Comparison of ENCODE assay signal across 16 cellular contexts in genomic region chr22:18062421-18062820, GRCh38. TPM values are rescaled to one million over a fixed set of nuclear protein-coding genes. Genes with fewer than 3 reads are reported as not detected.
DNase-seq lines count a peak whose midpoint lies in the region; ATAC-seq, FAIRE-seq and TF ChIP-seq lines count a peak whose summit lies in the region.
"Had no signal": no experiment of that assay in that cellular context is flagged by ENCODE, and none has a peak within 500 bp of the region (broad histone marks: within the 10 kb centered on the region; RNA-seq: fewer than 3 reads in every experiment).

No MANE protein-coding gene starts in this region.

- TF ChIP-seq POLR2A in spleen (IDR thresholded peaks at IDR 0.05), result no peak

- no peaks in the 10 kb centered on the region for H4K20me1 ChIP-seq in keratinocyte (ENCODE audit: control insufficient read depth, extremely low read depth, insufficient read depth, low read length)

- H2AFZ ChIP-seq in keratinocyte (ENCODE audit: control insufficient read depth, low read length), result no peak overlapping the region

- H3K9me3 Mint-ChIP-seq in activated B cell treated with CpG ODN at 0.5 μM for 24 hours, result no peaks in the 10 kb centered on the region
- H3K9me3 Mint-ChIP-seq: CD8-positive, alpha-beta memory T cell had no signal

- intact Hi-C loops in activated B cell treated with CpG ODN at 0.5 μM for 24 hours (cut with micrococcal nuclease) (no loop called here), spleen (cut with DNase I; ENCODE audit: low total_unique reads) (loop anchor here (10.0 kb wide), 1 partner anchor 58 kb away; no protein-coding TSS in a partner anchor)

- peak overlapping the region; percentile 5 for H3K27ac Mint-ChIP-seq in activated B cell treated with CpG ODN at 0.5 μM for 24 hours
- H3K27ac Mint-ChIP-seq: CD8-positive, alpha-beta memory T cell had no signal

- peak overlapping the region; percentile 54 for H3K4me2 ChIP-seq in keratinocyte (ENCODE audit: control insufficient read depth, extremely low read depth, insufficient read depth, low read depth, low read length)

- peaks cover 61% of the 10 kb centered on the region for H3K4me1 Mint-ChIP-seq in activated B cell treated with CpG ODN at 0.5 μM for 24 hours
- H3K4me1 Mint-ChIP-seq: CD8-positive, alpha-beta memory T cell had no signal

- in situ Hi-C loops in GM13976 (cut with MboI; ENCODE audit: low sequenced_read_pairs, unreplicated experiment), result no loop called here

- FAIRE-seq in keratinocyte (lab: Jason Lieb, UNC), result peak; percentile 26
- FAIRE-seq: H1 had no signal

- H3K27ac ChIP-seq in keratinocyte (ENCODE audit: control insufficient read depth, insufficient read depth, low read length), result peak overlapping the region; percentile 72
- H3K27ac ChIP-seq in spleen, result peak overlapping the region in 5 of 8 donors; percentile 27 to 69 (median 37)

- H3K79me2 ChIP-seq in keratinocyte (ENCODE audit: control insufficient read depth, insufficient read depth, low read length), result no peaks in the 10 kb centered on the region

- no peak overlapping the region for H3K4me3 Mint-ChIP-seq in activated B cell treated with CpG ODN at 0.5 μM for 24 hours
- H3K4me3 Mint-ChIP-seq: CD8-positive, alpha-beta memory T cell had no signal

- H3K9me3 ChIP-seq in keratinocyte (ENCODE audit: control insufficient read depth, low read depth, low read length) (no peaks in the 10 kb centered on the region), spleen (no peaks in the 10 kb centered on the region)
- H3K9me3 ChIP-seq: MG63 had no signal

- no peak overlapping the region for H3K4me3 ChIP-seq in keratinocyte (ENCODE audit: control insufficient read depth in 2 of 3, extremely low read depth in 1 of 3, insufficient read depth in 2 of 3, low read depth in 1 of 3, low read length in 3 of 3)
- no peak overlapping the region for H3K4me3 ChIP-seq in spleen
- H3K4me3 ChIP-seq: MG63 had no signal

- H3K4me1 ChIP-seq in keratinocyte (ENCODE audit: control insufficient read depth, extremely low read depth, insufficient read depth, low read length) (peaks cover 49% of the 10 kb centered on the region), spleen (peaks cover 20 to 82% (median 49%) of the 10 kb centered on the region in 6 donors)

- H3K36me3 ChIP-seq in keratinocyte (ENCODE audit: control insufficient read depth in 2 of 2, extremely low read depth in 1 of 2, insufficient read depth in 2 of 2, low read length in 2 of 2), result no peaks in the 10 kb centered on the region
- no peaks in the 10 kb centered on the region for H3K36me3 ChIP-seq in spleen
- H3K36me3 ChIP-seq: MG63 had no signal

- no peak overlapping the region for H3K9ac ChIP-seq in keratinocyte (ENCODE audit: control insufficient read depth, extremely low read depth, insufficient read depth, low read length)

- CTCF ChIA-PET in activated B cell treated with CpG ODN at 0.5 μM for 24 hours (lab: Charles Lee), result interaction anchor here (0.5 to 1.5 kb wide), 3 partner anchors 13 to 901 kb away, joined by 3 to 12 read pairs (median 3); no protein-coding TSS in a partner anchor

- no peak for ATAC-seq in activated B cell treated with CpG ODN at 0.5 μM for 24 hours (ENCODE audit: low read depth)
- ATAC-seq in HG02870 (IDR thresholded peaks at IDR 0.05; ENCODE audit: unreplicated experiment), result no peak

- H3K9me1 ChIP-seq in keratinocyte (ENCODE audit: control insufficient read depth, extremely low read depth, insufficient read depth, low read length), result no peaks in the 10 kb centered on the region

- no peaks in the 10 kb centered on the region for H3K36me3 Mint-ChIP-seq in activated B cell treated with CpG ODN at 0.5 μM for 24 hours (ENCODE audit: low read depth)
- H3K36me3 Mint-ChIP-seq: CD8-positive, alpha-beta memory T cell had no signal

- dilution Hi-C loops in keratinocyte (cut with MboI; ENCODE audit: extremely low pct_ligation_motif_present, low sequenced_read_pairs), result no loop called here

- POLR2A ChIA-PET in activated B cell treated with CpG ODN at 0.5 μM for 24 hours (lab: Charles Lee), result interaction anchor here (1.2 to 1.5 kb wide), 4 partner anchors 9 to 62 kb away, joined by 3 to 7 read pairs (median 6); partner anchors contain the start of gene PEX26

- peak; percentile 56 for DNase-seq in ELR (ENCODE audit: low read depth)
- no peak for DNase-seq in activated B cell treated with CpG ODN at 0.5 μM for 24 hours
- no peak for DNase-seq in keratinocyte (ENCODE audit: low read depth, low spot score)
- peak; percentile 39 for DNase-seq in spleen
- no peak for DNase-seq in GM13976 (ENCODE audit: low spot score)
- DNase-seq in activated gamma-delta T cell (lab: John Stamatoyannopoulos, UW), result no peak
- DNase-seq in DMS153 (lab: John Stamatoyannopoulos, UW), result no peak
- DNase-seq: CD8-positive, alpha-beta memory T cell; KG1; MG63; NCI-H1092 treated with DMSO at 0.1 percent for 48 hours; NCI-H1694 treated with DMSO at 0.1 percent for 48 hours; NCI-H69; Right ventricle myocardium superior had no signal

- no peaks in the 10 kb centered on the region for H3K27me3 Mint-ChIP-seq in activated B cell treated with CpG ODN at 0.5 μM for 24 hours

- H3K27me3 ChIP-seq in keratinocyte (ENCODE audit: control insufficient read depth, extremely low read depth, insufficient read depth, low read length), result no peaks in the 10 kb centered on the region
- peaks cover 0 to 8% (median 0%) of the 10 kb centered on the region in 7 donors for H3K27me3 ChIP-seq in spleen (replicated peaks in 1 of 7)
- H3K27me3 ChIP-seq: MG63 had no signal

- TF ChIP-seq CTCF in activated B cell treated with CpG ODN at 0.5 μM for 24 hours (IDR thresholded peaks at IDR 0.05) (no peak), keratinocyte (optimal IDR thresholded peaks at IDR 0.05 in 1 of 3, IDR thresholded peaks at IDR 0.05 in 1 of 3, conservative IDR thresholded peaks at IDR 0.05 in 1 of 3; ENCODE audit: extremely low read depth in 1 of 3, insufficient read depth in 2 of 3, low read length in 3 of 3) (no peak), spleen (IDR thresholded peaks at IDR 0.05 in 8 of 11, conservative IDR thresholded peaks at IDR 0.05 in 3 of 11) (no peak), GM13976 (IDR thresholded peaks at IDR 0.05; ENCODE audit: borderline replicate concordance, control extremely low read depth, extremely low read depth, insufficient read depth, missing control alignments) (no peak)

- 76 to 87% (median 81%) methylated on average over 3 of the region's 3 CpGs for WGBS in spleen, 5 donors

RNA-seq across cellular contexts. Expression of gene PEX26, which starts 15.4 kb away (rescaled TPM):
- total RNA-seq in activated B cell treated with CpG ODN at 0.5 μM for 24 hours (31.5 and 35.2 TPM in 2 replicates), spleen (10 to 100 TPM; 29.2 to 41.0 (median 37.4) TPM)
- polyA plus RNA-seq in keratinocyte (20.8 to 25.7 TPM (median 23.0 TPM) in 3 replicates), spleen (10 to 100 TPM in 1 of 3 donors, 1 to 10 TPM in 2; 5.1 to 22.7 (median 7.1) TPM)
- polyA plus RNA-seq in keratinocyte (2011; ENCODE audit: low read depth), result 1.5 TPM
- 23.0 and 25.0 TPM in 2 replicates for polyA plus RNA-seq in keratinocyte (2011; cell fraction: cytosol; rRNA removed)
- polyA plus RNA-seq in keratinocyte (2011; cell fraction: nucleus; rRNA removed), result 27.1 and 31.4 TPM in 2 replicates
- polyA plus RNA-seq in keratinocyte (2012; ENCODE audit: low replicate concordance), result 9.4 and 31.3 TPM in 2 replicates
- polyA minus RNA-seq in keratinocyte, result 36.8 to 71.0 TPM (median 38.8 TPM) in 3 replicates
- polyA minus RNA-seq in keratinocyte (2011; cell fraction: cytosol; rRNA and poly(A)+ RNA removed), result 22.3 TPM
- 13.1 and 20.6 TPM in 2 replicates for polyA minus RNA-seq in keratinocyte (2011; cell fraction: nucleus; rRNA and poly(A)+ RNA removed)

RNA-seq across cellular contexts. Expression of gene MICAL3, which starts 38.1 kb away (rescaled TPM):
- total RNA-seq in activated B cell treated with CpG ODN at 0.5 μM for 24 hours (232 and 257 TPM in 2 replicates), spleen (100 to 1,000 TPM in 2 of 7 donors, 10 to 100 TPM in 5; 54.3 to 133 (median 92.1) TPM)
- polyA plus RNA-seq in keratinocyte (22.5 to 50.2 TPM (median 27.9 TPM) in 3 replicates), spleen (10 to 100 TPM in 1 of 3 donors, 1 to 10 TPM in 2; 2.6 to 14.9 (median 3.1) TPM)
- 17.8 TPM for polyA plus RNA-seq in keratinocyte (2011; ENCODE audit: low read depth)
- 21.5 and 22.1 TPM in 2 replicates for polyA plus RNA-seq in keratinocyte (2011; cell fraction: cytosol; rRNA removed)
- 128 and 137 TPM in 2 replicates for polyA plus RNA-seq in keratinocyte (2011; cell fraction: nucleus; rRNA removed)
- polyA plus RNA-seq in keratinocyte (2012; ENCODE audit: low replicate concordance), result 12.1 and 50.2 TPM in 2 replicates
- 35.6 to 129 TPM (median 77.2 TPM) in 3 replicates for polyA minus RNA-seq in keratinocyte
- 19.6 TPM for polyA minus RNA-seq in keratinocyte (2011; cell fraction: cytosol; rRNA and poly(A)+ RNA removed)
- 57.6 and 129 TPM in 2 replicates for polyA minus RNA-seq in keratinocyte (2011; cell fraction: nucleus; rRNA and poly(A)+ RNA removed)

RNA-seq across cellular contexts. Expression of gene TUBA8, which starts 48.2 kb away (rescaled TPM):
- total RNA-seq in activated B cell treated with CpG ODN at 0.5 μM for 24 hours (1.7 and 2.4 TPM in 2 replicates), spleen (1 to 10 TPM; 2.6 to 5.7 (median 4.7) TPM)
- polyA plus RNA-seq in keratinocyte (0.35 to 0.49 TPM (median 0.41 TPM) in 3 replicates), spleen (1 to 10 TPM; 2.2 to 3.9 (median 3.7) TPM)
- 0.24 TPM for polyA plus RNA-seq in keratinocyte (2011; ENCODE audit: low read depth)
- polyA plus RNA-seq in keratinocyte (2011; cell fraction: cytosol; rRNA removed), result 0.42 and 0.43 TPM in 2 replicates
- polyA plus RNA-seq in keratinocyte (2011; cell fraction: nucleus; rRNA removed), result 0.65 and 1.5 TPM in 2 replicates
- 0.24 and 0.51 TPM in 2 replicates for polyA plus RNA-seq in keratinocyte (2012; ENCODE audit: low replicate concordance)
- polyA minus RNA-seq in keratinocyte, result 0.76 to 0.86 TPM in 2 of 3 replicates, not detected in the other
- not detected for polyA minus RNA-seq in keratinocyte (2011; cell fraction: cytosol; rRNA and poly(A)+ RNA removed)
- polyA minus RNA-seq in keratinocyte (2011; cell fraction: nucleus; rRNA and poly(A)+ RNA removed), result 0.93 and 1.2 TPM in 2 replicates

Comparison
In these comparisons a context has a peak if more than half of its experiments do, and no peak if none do; other contexts are left out.
1. DNase-seq: peak in ELR (single experiment) and spleen (single experiment); none in activated B cell treated with CpG ODN at 0.5 μM for 24 hours (single experiment), keratinocyte (single experiment), GM13976 (single experiment), activated gamma-delta T cell (single experiment) and DMS153 (single experiment).